1 cellular context compared by ENCODE assay signal in the genomic region with DNA sequence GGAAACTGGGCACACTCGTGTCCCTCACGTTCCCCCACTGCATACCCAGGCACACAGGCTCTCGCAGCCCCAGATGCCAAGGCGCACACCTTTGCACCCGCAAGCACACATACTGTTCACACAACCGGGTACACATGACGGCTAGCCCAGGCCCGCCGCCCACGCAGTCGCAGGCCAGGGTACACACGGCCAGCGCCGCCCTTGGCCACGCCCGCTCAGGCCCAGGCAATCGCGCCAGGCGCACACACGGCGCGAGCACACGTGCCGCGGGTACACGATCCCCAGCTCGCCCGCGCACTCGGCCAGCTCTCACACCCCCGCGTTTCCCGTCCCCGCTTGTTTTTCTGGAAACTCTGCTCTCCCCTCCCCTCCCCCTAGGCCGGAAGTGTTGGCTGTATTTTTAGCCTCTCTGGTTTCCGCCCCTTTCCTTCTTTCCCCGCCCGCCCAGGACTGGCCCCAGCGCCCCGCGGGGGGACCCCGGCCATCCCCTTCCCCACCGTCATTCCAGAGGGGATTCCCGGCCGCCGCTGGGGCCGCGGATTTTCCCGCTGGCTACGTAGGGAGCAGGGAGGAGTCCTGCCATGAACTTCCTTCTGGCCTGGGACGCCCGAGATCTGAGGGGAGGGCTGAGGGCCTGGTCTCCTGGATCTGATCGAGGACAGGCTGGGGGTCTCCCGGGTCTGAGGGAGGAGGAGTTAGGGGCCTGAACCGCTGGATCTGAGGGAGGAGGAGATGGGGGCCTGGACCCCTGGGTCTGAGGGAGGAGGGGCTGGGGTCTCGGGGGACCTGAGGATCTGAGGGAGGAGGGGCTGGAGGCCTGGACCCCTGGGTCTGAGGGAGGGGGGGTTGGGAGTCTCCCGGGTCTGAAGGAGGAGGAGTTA.
TF ChIP-seq lines count a peak whose summit lies in the region.

No MANE protein-coding gene starts in this region.

TF ChIP-seq in K562, 482 proteins besides CTCF, POLR2A, EP300 and RAD21 (continues in another document):
- TF ChIP-seq CHCHD3 (CRISPR knock-in tag; IDR thresholded peaks at IDR 0.05) (no peak), SREBF1 (IDR thresholded peaks at IDR 0.05; ENCODE audit: borderline replicate concordance, low read depth, low read length) (no peak), MECOM (CRISPR knock-in tag; IDR thresholded peaks at IDR 0.05) (no peak), ZNF436 (CRISPR knock-in tag; IDR thresholded peaks at IDR 0.05) (no peak), ZNF707 (CRISPR knock-in tag; conservative IDR thresholded peaks at IDR 0.05) (no peak), HMGN3 (IDR thresholded peaks at IDR 0.05; ENCODE audit: borderline replicate concordance, extremely low read depth, insufficient read length, low read depth, low read length) (peak; percentile 98), RHOXF2B (CRISPR knock-in tag; conservative IDR thresholded peaks at IDR 0.05) (0 out of 2 replicates have a peak, but pooled peaks have one; percentile 41), JUN (IDR thresholded peaks at IDR 0.05; ENCODE audit: borderline replicate concordance, low read depth, low read length) (peak; percentile 39; the same call in 1 of the 2 replicates), JUN (CRISPR knock-in tag; IDR thresholded peaks at IDR 0.05; ENCODE audit: borderline replicate concordance) (no peak), ZNF766 (CRISPR knock-in tag; conservative IDR thresholded peaks at IDR 0.05) (peak; percentile 17; the same call in 1 of the 2 replicates), XRCC4 (IDR thresholded peaks at IDR 0.05; ENCODE audit: extremely low read depth, insufficient read depth, insufficient read length) (no peak), FOSL1 (tag; conservative IDR thresholded peaks at IDR 0.05) (no peak; the same call in 1 of the 2 replicates), GTF2F1 (IDR thresholded peaks at IDR 0.05; ENCODE audit: low read depth, low read length) (no peak), NUFIP1 (IDR thresholded peaks at IDR 0.05; ENCODE audit: partially characterized antibody) (no peak), MYC (IDR thresholded peaks at IDR 0.05; ENCODE audit: low read depth, low read length) (peak; percentile 90), MYC (CRISPR knock-in tag; IDR thresholded peaks at IDR 0.05; ENCODE audit: borderline replicate concordance, low read depth) (no peak), NELFE (IDR thresholded peaks at IDR 0.05; ENCODE audit: insufficient read depth, insufficient read length) (no peak), LARP7 (IDR thresholded peaks at IDR 0.05) (no peak), HDGF (IDR thresholded peaks at IDR 0.05) (no peak), PHB (CRISPR knock-in tag; IDR thresholded peaks at IDR 0.05) (no peak; the same call in 1 of the 2 replicates), KAT8 (IDR thresholded peaks at IDR 0.05; ENCODE audit: low read depth) (no peak), SMAD3 (CRISPR knock-in tag; conservative IDR thresholded peaks at IDR 0.05) (no peak), MCM7 (IDR thresholded peaks at IDR 0.05) (no peak), ZNF644 (tag; IDR thresholded peaks at IDR 0.05; ENCODE audit: low read depth) (0 out of 2 replicates have a peak, but pooled peaks have one; percentile 40), SMARCA5 (IDR thresholded peaks at IDR 0.05) (peak; percentile 27; the same call in 1 of the 2 replicates), BRF1 (IDR thresholded peaks at IDR 0.05; ENCODE audit: borderline replicate concordance, extremely low read depth, insufficient read length) (no peak), ZNF175 (CRISPR knock-in tag; IDR thresholded peaks at IDR 0.05; ENCODE audit: low read depth) (no peak), SRF (CRISPR knock-in tag; IDR thresholded peaks at IDR 0.05) (no peak), CREBBP (IDR thresholded peaks at IDR 0.05; ENCODE audit: low read depth, low read length) (no peak), RCOR1 (IDR thresholded peaks at IDR 0.05; ENCODE audit: borderline replicate concordance in 1 of 2, low read depth in 2 of 2, low read length in 2 of 2) (no peak), ZNF551 (CRISPR knock-in tag; IDR thresholded peaks at IDR 0.05) (no peak), SIX5 (IDR thresholded peaks at IDR 0.05; ENCODE audit: borderline replicate concordance in 1 of 2, insufficient read depth in 1 of 2, low read depth in 1 of 2, low read length in 2 of 2) (no peak), BCOR (IDR thresholded peaks at IDR 0.05) (peak; percentile 52), ETV1 (tag; conservative IDR thresholded peaks at IDR 0.05; ENCODE audit: low read depth) (peak; percentile 92), ZSCAN32 (CRISPR knock-in tag; IDR thresholded peaks at IDR 0.05) (no peak), DPF2 (IDR thresholded peaks at IDR 0.05) (peak; percentile 62), HLTF (IDR thresholded peaks at IDR 0.05) (no peak), MYNN (IDR thresholded peaks at IDR 0.05) (peak; percentile 78; the same call in 1 of the 2 replicates), MYNN (CRISPR knock-in tag; IDR thresholded peaks at IDR 0.05) (no peak), PHF20 (IDR thresholded peaks at IDR 0.05; ENCODE audit: partially characterized antibody) (peak; percentile 53), NFXL1 (CRISPR knock-in tag; IDR thresholded peaks at IDR 0.05) (no peak), HMG20B (CRISPR knock-in tag; IDR thresholded peaks at IDR 0.05) (no peak), PHF8 (IDR thresholded peaks at IDR 0.05; ENCODE audit: borderline replicate concordance, low read length) (peak; percentile 44; the same call in 1 of the 2 replicates), ZNF408 (CRISPR knock-in tag; IDR thresholded peaks at IDR 0.05; ENCODE audit: low read depth) (no peak), ZNF699 (CRISPR knock-in tag; IDR thresholded peaks at IDR 0.05; ENCODE audit: insufficient replicate concordance) (no peak), CSDE1 (IDR thresholded peaks at IDR 0.05) (no peak), ZZZ3 (IDR thresholded peaks at IDR 0.05) (no peak), CBX2 (IDR thresholded peaks at IDR 0.05; ENCODE audit: insufficient read depth, low read length, poor library complexity, severe bottlenecking) (no peak), CBFA2T2 (conservative IDR thresholded peaks at IDR 0.05) (peak; percentile 24; the same call in 1 of the 2 replicates), ZNF134 (CRISPR knock-in tag; conservative IDR thresholded peaks at IDR 0.05) (no peak), NRF1 (conservative IDR thresholded peaks at IDR 0.05 in 1 of 2, IDR thresholded peaks at IDR 0.05 in 1 of 2) (peak; percentile 88 to 91), NFATC3 (IDR thresholded peaks at IDR 0.05) (no peak), FOXP1 (CRISPR knock-in tag; IDR thresholded peaks at IDR 0.05) (peak; percentile 66; the same call in 1 of the 2 replicates), ZNF76 (CRISPR knock-in tag; IDR thresholded peaks at IDR 0.05; ENCODE audit: borderline replicate concordance) (0 out of 2 replicates have a peak, but pooled peaks have one; percentile 48), HNRNPH1 (optimal IDR thresholded peaks at IDR 0.05; ENCODE audit: low read depth, low read length) (no peak), ZNF347 (CRISPR knock-in tag; IDR thresholded peaks at IDR 0.05; ENCODE audit: low read depth) (no peak), ZNF57 (CRISPR knock-in tag; IDR thresholded peaks at IDR 0.05) (0 out of 2 replicates have a peak, but pooled peaks have one; percentile 53)
- TF ChIP-seq, protein P1, sequence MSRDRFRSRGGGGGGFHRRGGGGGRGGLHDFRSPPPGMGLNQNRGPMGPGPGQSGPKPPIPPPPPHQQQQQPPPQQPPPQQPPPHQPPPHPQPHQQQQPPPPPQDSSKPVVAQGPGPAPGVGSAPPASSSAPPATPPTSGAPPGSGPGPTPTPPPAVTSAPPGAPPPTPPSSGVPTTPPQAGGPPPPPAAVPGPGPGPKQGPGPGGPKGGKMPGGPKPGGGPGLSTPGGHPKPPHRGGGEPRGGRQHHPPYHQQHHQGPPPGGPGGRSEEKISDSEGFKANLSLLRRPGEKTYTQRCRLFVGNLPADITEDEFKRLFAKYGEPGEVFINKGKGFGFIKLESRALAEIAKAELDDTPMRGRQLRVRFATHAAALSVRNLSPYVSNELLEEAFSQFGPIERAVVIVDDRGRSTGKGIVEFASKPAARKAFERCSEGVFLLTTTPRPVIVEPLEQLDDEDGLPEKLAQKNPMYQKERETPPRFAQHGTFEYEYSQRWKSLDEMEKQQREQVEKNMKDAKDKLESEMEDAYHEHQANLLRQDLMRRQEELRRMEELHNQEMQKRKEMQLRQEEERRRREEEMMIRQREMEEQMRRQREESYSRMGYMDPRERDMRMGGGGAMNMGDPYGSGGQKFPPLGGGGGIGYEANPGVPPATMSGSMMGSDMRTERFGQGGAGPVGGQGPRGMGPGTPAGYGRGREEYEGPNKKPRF (IDR thresholded peaks at IDR 0.05; ENCODE audit: low read depth, low read length), result no peak
- TF ChIP-seq, protein P2, sequence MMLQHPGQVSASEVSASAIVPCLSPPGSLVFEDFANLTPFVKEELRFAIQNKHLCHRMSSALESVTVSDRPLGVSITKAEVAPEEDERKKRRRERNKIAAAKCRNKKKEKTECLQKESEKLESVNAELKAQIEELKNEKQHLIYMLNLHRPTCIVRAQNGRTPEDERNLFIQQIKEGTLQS (IDR thresholded peaks at IDR 0.05), result no peak
- TF ChIP-seq, protein P2 (CRISPR knock-in tag; conservative IDR thresholded peaks at IDR 0.05), result no peak
- TF ChIP-seq, protein P3, sequence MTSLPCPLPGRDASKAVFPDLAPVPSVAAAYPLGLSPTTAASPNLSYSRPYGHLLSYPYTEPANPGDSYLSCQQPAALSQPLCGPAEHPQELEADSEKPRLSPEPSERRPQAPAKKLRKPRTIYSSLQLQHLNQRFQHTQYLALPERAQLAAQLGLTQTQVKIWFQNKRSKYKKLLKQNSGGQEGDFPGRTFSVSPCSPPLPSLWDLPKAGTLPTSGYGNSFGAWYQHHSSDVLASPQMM (CRISPR knock-in tag; IDR thresholded peaks at IDR 0.05), result no peak
- TF ChIP-seq, protein P4, sequence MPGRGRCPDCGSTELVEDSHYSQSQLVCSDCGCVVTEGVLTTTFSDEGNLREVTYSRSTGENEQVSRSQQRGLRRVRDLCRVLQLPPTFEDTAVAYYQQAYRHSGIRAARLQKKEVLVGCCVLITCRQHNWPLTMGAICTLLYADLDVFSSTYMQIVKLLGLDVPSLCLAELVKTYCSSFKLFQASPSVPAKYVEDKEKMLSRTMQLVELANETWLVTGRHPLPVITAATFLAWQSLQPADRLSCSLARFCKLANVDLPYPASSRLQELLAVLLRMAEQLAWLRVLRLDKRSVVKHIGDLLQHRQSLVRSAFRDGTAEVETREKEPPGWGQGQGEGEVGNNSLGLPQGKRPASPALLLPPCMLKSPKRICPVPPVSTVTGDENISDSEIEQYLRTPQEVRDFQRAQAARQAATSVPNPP (IDR thresholded peaks at IDR 0.05; ENCODE audit: borderline replicate concordance, insufficient read depth, insufficient read length), result no peak
- TF ChIP-seq, protein P5, sequence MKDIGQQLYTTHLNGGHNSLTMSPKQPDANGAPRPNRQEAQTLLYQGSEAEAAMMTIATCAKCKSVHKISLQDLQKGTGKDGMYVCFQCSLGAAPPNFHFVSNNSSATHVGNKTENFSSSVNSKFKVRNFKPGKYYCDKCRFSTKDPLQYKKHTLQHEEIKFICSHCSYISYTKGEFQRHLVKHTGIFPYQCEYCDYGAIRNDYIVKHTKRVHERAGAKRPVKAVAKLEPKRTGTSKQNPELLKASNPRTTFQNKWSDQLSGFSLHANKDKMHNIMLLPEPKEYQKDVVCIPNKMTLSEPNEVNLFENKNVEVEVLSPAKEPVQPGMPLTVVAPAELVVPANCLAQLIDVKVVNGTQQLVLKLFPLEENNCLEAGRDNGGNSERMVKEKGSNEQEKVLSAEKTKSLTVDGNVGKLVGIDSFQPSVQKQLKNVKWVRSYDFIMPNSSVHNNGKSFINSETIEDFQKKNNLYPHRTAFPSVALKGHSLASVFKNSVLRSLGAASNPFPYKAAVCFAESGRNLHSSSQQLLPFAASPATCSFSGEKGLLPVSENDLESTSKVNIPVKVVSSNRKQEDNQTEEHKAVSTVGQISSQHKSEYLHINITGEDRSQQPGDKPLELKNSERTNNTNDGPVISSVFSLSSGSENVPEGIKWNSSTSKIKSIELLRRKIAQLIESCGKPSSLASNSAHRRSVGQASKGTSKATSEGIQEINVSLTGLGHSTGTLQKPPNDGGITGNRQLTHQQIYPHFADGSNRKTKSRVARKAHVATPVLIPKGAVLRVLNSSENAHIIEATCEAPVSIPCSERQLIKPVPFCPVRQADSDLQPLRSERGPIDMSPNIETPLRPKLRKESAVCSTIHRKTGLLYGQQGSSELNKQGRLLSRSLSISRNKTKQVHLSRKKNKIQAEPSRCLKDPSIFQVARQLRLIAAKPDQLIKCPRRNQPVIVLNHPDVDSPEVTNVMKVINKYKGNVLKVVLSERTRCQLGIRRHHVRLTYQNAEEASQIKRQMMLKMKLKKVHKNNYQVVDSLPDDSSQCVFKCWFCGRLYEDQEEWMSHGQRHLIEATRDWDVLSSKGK (CRISPR knock-in tag; IDR thresholded peaks at IDR 0.05), result no peak
- TF ChIP-seq, protein P6, sequence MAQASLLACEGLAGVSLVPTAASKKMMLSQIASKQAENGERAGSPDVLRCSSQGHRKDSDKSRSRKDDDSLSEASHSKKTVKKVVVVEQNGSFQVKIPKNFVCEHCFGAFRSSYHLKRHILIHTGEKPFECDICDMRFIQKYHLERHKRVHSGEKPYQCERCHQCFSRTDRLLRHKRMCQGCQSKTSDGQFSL (CRISPR knock-in tag; IDR thresholded peaks at IDR 0.05), result 0 out of 2 replicates have a peak, but pooled peaks have one; percentile 52
- TF ChIP-seq, protein P6 (tag; IDR thresholded peaks at IDR 0.05), result no peak
- TF ChIP-seq, protein P7, sequence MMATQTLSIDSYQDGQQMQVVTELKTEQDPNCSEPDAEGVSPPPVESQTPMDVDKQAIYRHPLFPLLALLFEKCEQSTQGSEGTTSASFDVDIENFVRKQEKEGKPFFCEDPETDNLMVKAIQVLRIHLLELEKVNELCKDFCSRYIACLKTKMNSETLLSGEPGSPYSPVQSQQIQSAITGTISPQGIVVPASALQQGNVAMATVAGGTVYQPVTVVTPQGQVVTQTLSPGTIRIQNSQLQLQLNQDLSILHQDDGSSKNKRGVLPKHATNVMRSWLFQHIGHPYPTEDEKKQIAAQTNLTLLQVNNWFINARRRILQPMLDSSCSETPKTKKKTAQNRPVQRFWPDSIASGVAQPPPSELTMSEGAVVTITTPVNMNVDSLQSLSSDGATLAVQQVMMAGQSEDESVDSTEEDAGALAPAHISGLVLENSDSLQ (IDR thresholded peaks at IDR 0.05), result no peak
